ENCODE assay signal across 20 cellular contexts in the genomic region with DNA sequence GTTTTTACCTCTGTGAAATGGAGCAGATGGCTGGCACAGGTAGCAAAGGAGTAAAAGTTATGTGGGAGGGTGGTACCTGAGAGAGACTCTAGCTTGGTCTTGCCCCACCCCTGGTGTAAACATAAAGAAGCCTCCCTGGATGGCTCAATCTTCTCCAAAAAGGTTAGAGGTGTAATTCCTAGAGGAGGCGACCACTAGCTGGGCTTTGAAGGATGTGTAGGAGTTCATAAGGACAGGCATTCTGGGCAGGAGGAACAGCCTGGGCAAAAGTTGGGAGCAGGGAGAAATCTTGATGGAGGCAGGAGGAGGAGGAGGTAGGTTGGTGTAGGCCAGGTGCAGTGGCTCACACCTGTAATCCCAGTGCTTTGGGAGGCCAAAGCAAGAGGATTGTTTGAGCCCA. TPM values are rescaled to one million over a fixed set of nuclear protein-coding genes. Genes with fewer than 3 reads are reported as not detected.
"Had no signal": no experiment of that assay in that cellular context is flagged by ENCODE, and none has a peak within 500 bp of the region (broad histone marks: within the 10 kb centered on the region; RNA-seq: fewer than 3 reads in every experiment).

No MANE protein-coding gene starts in this region.

- H3K27ac Mint-ChIP-seq: activated naive CD4-positive, alpha-beta T cell treated with anti-CD3 and anti-CD28 coated beads for 36 hours had no signal

- H3K9me3 ChIP-seq: mucosa of descending colon, neutrophil, tibial nerve had no signal

- H3K9me3 Mint-ChIP-seq: activated naive CD4-positive, alpha-beta T cell treated with anti-CD3 and anti-CD28 coated beads for 36 hours; memory B cell; naive thymus-derived CD4-positive, alpha-beta T cell had no signal

- ATAC-seq: activated CD4-positive, CD25-positive, alpha-beta regulatory T cell treated with anti-CD3 and anti-CD28 coated beads, Interleukin-2, amount 50 U/mL, for 24 hours; left lobe of liver; mucosa of descending colon; naive thymus-derived CD4-positive, alpha-beta T cell had no signal

- H3K27me3 Mint-ChIP-seq: memory B cell; naive thymus-derived CD4-positive, alpha-beta T cell had no signal

- H3K4me3 Mint-ChIP-seq: activated naive CD4-positive, alpha-beta T cell treated with anti-CD3 and anti-CD28 coated beads for 36 hours; memory B cell had no signal

- DNase-seq: activated CD4-positive, alpha-beta T cell treated with anti-CD3 and anti-CD28 coated beads, Interleukin-2, amount 50 U/mL, for 4 hours; activated CD8-positive, alpha-beta memory T cell treated with anti-CD3 and anti-CD28 coated beads, Interleukin-2, amount 50 U/mL, for 48 hours; activated naive CD4-positive, alpha-beta T cell treated with anti-CD3 and anti-CD28 coated beads for 36 hours; dorsolateral prefrontal cortex; mucosa of descending colon; naive thymus-derived CD4-positive, alpha-beta T cell; retina; stimulated activated CD4-positive, alpha-beta T cell treated with anti-CD3 and anti-CD28 coated beads, Interleukin-12 subunit alpha, Interleukin-12 subunit beta, amount 100 ng/mL, for 4 hours; stimulated activated CD4-positive, alpha-beta T cell treated with anti-CD3 and anti-CD28 coated beads, Interleukin-2, amount 100 ng/mL, for 24 hours; SW 1271; T-helper 9 cell had no signal

- H3K4me1 ChIP-seq: tibial nerve had no signal

- H3K27me3 ChIP-seq: dorsolateral prefrontal cortex, neutrophil, tibial nerve had no signal

- H3K4me3 ChIP-seq: dorsolateral prefrontal cortex, mucosa of descending colon, tibial nerve had no signal

- FAIRE-seq: astrocyte, bronchial epithelial cell, islet of Langerhans had no signal

- H3K27ac ChIP-seq: dorsolateral prefrontal cortex, neutrophil, tibial nerve had no signal

RNA-seq across cellular contexts. Expression of a gene that starts 7.8 kb away (rescaled TPM):
- total RNA-seq: activated naive CD4-positive, alpha-beta T cell treated with anti-CD3 and anti-CD28 coated beads for 36 hours; chondrocyte had no signal

RNA-seq across cellular contexts. Expression of a gene that starts 10.8 kb away (rescaled TPM):
- polyA plus RNA-seq: naive thymus-derived CD4-positive, alpha-beta T cell had no signal
